ENCODE assay signal across 22 cellular contexts in the genomic region with DNA sequence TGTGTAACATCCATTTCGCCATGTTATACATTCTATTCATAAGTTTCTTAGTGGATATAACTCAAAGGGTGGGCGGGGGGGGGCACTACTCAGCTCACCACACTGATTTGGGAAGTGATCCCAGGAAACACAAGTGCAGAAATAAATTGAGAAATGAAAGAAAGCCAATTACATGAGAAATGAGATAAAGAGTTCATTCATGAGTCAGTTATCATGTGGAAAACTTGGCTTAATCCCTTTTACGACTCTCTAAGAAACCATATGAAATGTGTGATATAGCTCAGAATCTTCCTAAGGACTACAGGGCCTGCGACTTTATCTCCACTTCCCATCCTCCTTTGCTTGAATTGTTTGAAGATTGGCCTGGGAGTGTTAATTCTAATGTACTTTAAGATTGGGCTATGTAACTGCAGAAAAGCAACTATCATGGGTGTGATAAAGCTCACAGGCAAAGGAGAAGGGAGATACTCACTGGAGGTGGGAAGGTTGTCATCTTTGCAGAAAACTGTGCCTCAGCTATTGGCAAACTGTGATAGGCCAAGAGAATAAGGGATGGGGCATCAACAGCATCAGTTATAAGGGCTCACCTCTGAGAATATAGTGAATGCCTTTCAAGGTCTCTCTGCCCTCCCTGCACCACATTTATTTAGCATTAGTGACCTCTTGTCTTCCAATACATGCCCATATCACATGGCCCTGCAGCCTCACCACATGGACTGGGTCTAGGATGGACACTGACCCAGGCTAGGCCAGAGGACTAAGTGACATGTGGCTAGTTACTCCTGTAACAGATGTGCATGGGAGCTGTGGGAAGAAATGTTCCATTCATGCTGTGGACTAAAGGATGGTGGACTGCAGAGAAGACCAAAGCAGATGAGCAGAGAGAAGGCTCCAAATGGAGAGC.
"Had no signal": no experiment of that assay in that cellular context is flagged by ENCODE, and none has a peak within 500 bp of the region (broad histone marks: within the 10 kb centered on the region; RNA-seq: fewer than 3 reads in every experiment).

No MANE protein-coding gene starts in this region.

- DNase-seq: activated CD4-positive, alpha-beta memory T cell treated with anti-CD3 and anti-CD28 coated beads for 36 hours; activated CD4-positive, alpha-beta T cell treated with anti-CD3 and anti-CD28 coated beads for 48 hours; activated effector memory CD4-positive, alpha-beta T cell treated with anti-CD3 and anti-CD28 coated beads, Interleukin-2, amount 50 U/mL, for 16 hours; activated naive CD4-positive, alpha-beta T cell treated with anti-CD3 and anti-CD28 coated beads, Interleukin-2, amount 50 U/mL, for 16 hours; activated T-cell treated with anti-CD3 and anti-CD28 coated beads, Interleukin-2, amount 50 U/mL, for 48 hours; adrenal gland; central memory CD4-positive, alpha-beta T cell; effector memory CD4-positive, alpha-beta T cell; esophagus squamous epithelium; immature natural killer cell; lower lobe of right lung; naive B cell; retina; stimulated activated CD4-positive, alpha-beta T cell treated with anti-CD3 and anti-CD28 coated beads, Interleukin-2, amount 100 ng/mL, for 48 hours; stimulated activated CD8-positive, alpha-beta memory T cell treated with anti-CD3 and anti-CD28 coated beads, Interleukin-4, amount 100 ng/mL, for 48 hours; stimulated activated naive B cell treated with anti-CD40 and anti-IgM and Interleukin-4, amounts not matched to agents 10 μg/mL and 1 μg/mL and 100 μg/mL, for 72 hours; T-helper 17 cell; transverse colon had no signal

- H3K4me3 ChIP-seq: adrenal gland, ascending aorta, esophagus squamous epithelium, lower lobe of right lung, transverse colon had no signal

- H3K27me3 Mint-ChIP-seq: activated CD4-positive, alpha-beta memory T cell treated with anti-CD3 and anti-CD28 coated beads for 36 hours; naive B cell; progenitor cell of endocrine pancreas; stimulated activated naive B cell treated with anti-CD40 and anti-IgM and Interleukin-4, amounts not matched to agents 10 μg/mL and 1 μg/mL and 100 μg/mL, for 72 hours; T-helper 17 cell had no signal

- H3K27me3 ChIP-seq: adrenal gland, ascending aorta, esophagus squamous epithelium, transverse colon had no signal

- H3K9me3 Mint-ChIP-seq: activated CD4-positive, alpha-beta memory T cell treated with anti-CD3 and anti-CD28 coated beads for 36 hours; immature natural killer cell; naive B cell; stimulated activated naive B cell treated with anti-CD40 and anti-IgM and Interleukin-4, amounts not matched to agents 10 μg/mL and 1 μg/mL and 100 μg/mL, for 72 hours had no signal

- ATAC-seq: left lobe of liver; lower lobe of right lung; stimulated activated naive B cell treated with anti-CD40 and anti-IgM and Interleukin-4, amounts not matched to agents 10 μg/mL and 1 μg/mL and 100 μg/mL, for 72 hours; T-helper 17 cell had no signal

- H3K27ac ChIP-seq: adrenal gland, ascending aorta, esophagus squamous epithelium, lower lobe of right lung, transverse colon had no signal

- H3K9me3 ChIP-seq: adrenal gland, ascending aorta, esophagus squamous epithelium, lower lobe of right lung, transverse colon had no signal

- FAIRE-seq: urothelium cell line had no signal

- H3K4me1 ChIP-seq: ascending aorta had no signal

- H3K27ac Mint-ChIP-seq: activated CD4-positive, alpha-beta memory T cell treated with anti-CD3 and anti-CD28 coated beads for 36 hours; progenitor cell of endocrine pancreas; stimulated activated naive B cell treated with anti-CD40 and anti-IgM and Interleukin-4, amounts not matched to agents 10 μg/mL and 1 μg/mL and 100 μg/mL, for 72 hours had no signal

- H3K4me3 Mint-ChIP-seq: activated CD4-positive, alpha-beta memory T cell treated with anti-CD3 and anti-CD28 coated beads for 36 hours; immature natural killer cell; stimulated activated naive B cell treated with anti-CD40 and anti-IgM and Interleukin-4, amounts not matched to agents 10 μg/mL and 1 μg/mL and 100 μg/mL, for 72 hours; T-helper 17 cell had no signal
